8 cellular contexts compared by ENCODE assay signal in the genomic region with DNA sequence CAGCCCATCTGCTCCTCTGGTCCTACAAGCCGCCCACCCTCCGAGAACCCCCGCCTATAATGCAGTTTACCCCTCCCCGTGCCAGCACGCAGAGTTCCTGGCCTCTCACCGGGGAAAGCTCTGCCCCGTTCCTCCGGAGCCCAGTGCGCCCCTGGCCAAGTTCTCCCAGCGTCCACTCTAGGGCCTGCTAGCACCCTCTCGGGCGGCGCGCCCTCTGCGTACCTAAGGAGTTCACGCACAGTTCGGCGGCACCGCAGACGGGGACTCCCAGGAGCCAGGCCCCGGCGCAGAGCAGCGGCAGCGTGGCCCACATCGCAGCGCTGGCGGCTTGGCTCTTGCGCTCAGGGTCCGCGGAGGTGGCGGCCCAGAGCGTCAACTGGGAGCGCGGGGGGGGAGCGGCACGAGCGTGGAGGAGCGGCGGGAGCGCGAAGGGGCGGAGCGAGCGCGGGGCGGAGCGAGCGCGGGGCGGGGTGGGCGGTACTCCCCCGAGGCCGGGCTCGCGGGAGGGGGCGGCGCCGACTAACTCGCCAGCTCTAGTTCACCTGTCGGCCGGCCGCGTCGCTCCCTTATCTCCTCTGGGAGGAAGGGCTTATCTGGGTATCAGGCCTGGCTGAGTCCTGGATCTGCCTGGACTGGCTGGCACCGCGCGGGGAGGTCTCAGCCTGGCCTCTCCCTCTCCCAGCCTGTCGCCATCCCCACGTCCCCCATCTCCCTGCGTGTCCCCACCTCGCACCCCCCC. TPM values are rescaled to one million over a fixed set of nuclear protein-coding genes. Genes with fewer than 3 reads are reported as not detected.
DNase-seq lines count a peak whose midpoint lies in the region; ATAC-seq, FAIRE-seq and TF ChIP-seq lines count a peak whose summit lies in the region.

A gene with protein sequence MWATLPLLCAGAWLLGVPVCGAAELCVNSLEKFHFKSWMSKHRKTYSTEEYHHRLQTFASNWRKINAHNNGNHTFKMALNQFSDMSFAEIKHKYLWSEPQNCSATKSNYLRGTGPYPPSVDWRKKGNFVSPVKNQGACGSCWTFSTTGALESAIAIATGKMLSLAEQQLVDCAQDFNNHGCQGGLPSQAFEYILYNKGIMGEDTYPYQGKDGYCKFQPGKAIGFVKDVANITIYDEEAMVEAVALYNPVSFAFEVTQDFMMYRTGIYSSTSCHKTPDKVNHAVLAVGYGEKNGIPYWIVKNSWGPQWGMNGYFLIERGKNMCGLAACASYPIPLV (minus strand): TSS at position 378 of the 739 bp plus-strand sequence. CDS start 65 bp downstream, at position 313.

- no peak within 1 kb of the TSS for H2AFZ ChIP-seq in HepG2 (ENCODE audit: low read length)

- no peaks in the 10 kb centered on the region for H4K20me1 ChIP-seq in HepG2 (ENCODE audit: insufficient read depth, low read length)

- H3K27me3 ChIP-seq in HepG2 (ENCODE audit: control insufficient read depth in 1 of 2, insufficient read depth in 2 of 2, low read length in 2 of 2), result no peaks in the 10 kb centered on the region; a peak in 2 of 5 replicates

- peak within 1 kb of the TSS; percentile 75 to 93 (median 92) for H3K4me3 ChIP-seq in HepG2 (replicated peaks in 1 of 3; ENCODE audit: insufficient read depth in 1 of 3, low read depth in 2 of 3, low read length in 3 of 3)

- no TSS peak for BruUV-seq in HepG2 (replicated peaks; lab: Mats Ljungman, UMichigan)

- peaks cover 27% of the 10 kb centered on the region for H3K79me2 ChIP-seq in HepG2 (ENCODE audit: insufficient read depth, low read length)

- H3K9me3 ChIP-seq in HepG2 (ENCODE audit: low read length), result no peaks in the 10 kb centered on the region

- FAIRE-seq in GM18507 (lab: Jason Lieb, UNC), result peak; percentile 74
- FAIRE-seq in HepG2 (lab: Jason Lieb, UNC), result no peak

- 6% methylated on average over 4 of the region's 71 CpGs for WGBS in HepG2 (ENCODE audit: low lambda C conversion rate)

- peak; percentile 33; the same call in 1 of the 2 replicates for TF ChIP-seq CTCF in HepG2 (CRISPR knock-in tag; IDR thresholded peaks at IDR 0.05)

- CTCF ChIA-PET in HepG2 (lab: Yijun Ruan, JAX; ENCODE audit: low intra/inter-chr PET ratio, low total read pairs), result no interaction called here

- peak within 1 kb of the TSS; percentile 41 for H3K27ac ChIP-seq in cingulate gyrus (ENCODE audit: low read depth, low read length)
- peak within 1 kb of the TSS; percentile 77 for H3K27ac ChIP-seq in HepG2 (ENCODE audit: extremely low read length, insufficient read depth, low read length)

- peak within 1 kb of the TSS; percentile 96 for H3K4me2 ChIP-seq in HepG2 (ENCODE audit: low read depth, low read length)

- H3K4me1 ChIP-seq in HepG2 (ENCODE audit: insufficient read depth, low read length), result peaks cover 61% of the 10 kb centered on the region

- intact Hi-C loops in HepG2 (cut with micrococcal nuclease; ENCODE audit: unreplicated experiment), result loop anchor here (10.0 kb wide), 1 partner anchor 50 kb away; no protein-coding TSS in a partner anchor

- in situ Hi-C loops in HepG2 (cut with HindIII; ENCODE audit: extremely low pct_ligation_motif_present, low pct_unique_long_range_greater_than_20kb), result loop anchor here (5.0 kb wide), 1 partner anchor 62 kb away; no protein-coding TSS in a partner anchor

- TF ChIP-seq EP300 in HepG2 (IDR thresholded peaks at IDR 0.05; ENCODE audit: low read depth in 2 of 2, low read length in 2 of 2) (no peak), HepG2 (CRISPR knock-in tag; IDR thresholded peaks at IDR 0.05; ENCODE audit: borderline replicate concordance) (no peak)

- no peaks in the 10 kb centered on the region for H3K36me3 ChIP-seq in HepG2 (replicated peaks in 1 of 2; ENCODE audit: control insufficient read depth in 1 of 2, insufficient read depth in 2 of 2, low read length in 2 of 2)

- H3K9ac ChIP-seq in HepG2 (ENCODE audit: insufficient read depth, low read depth, low read length), result peak within 1 kb of the TSS; percentile 87

- DNase-seq in GM18507 (ENCODE audit: extremely low spot score, insufficient read length, low read depth) (peak; percentile 77), NCI-H2171 (lab: John Stamatoyannopoulos, UW) (peak; percentile 70), HepG2 (ENCODE audit: low spot score) (peak; percentile 84), GF-D8 (lab: John Stamatoyannopoulos, UW) (no peak)
- DNase-seq in activated CD4-positive, alpha-beta T cell treated with anti-CD3 and anti-CD28 coated beads for 4 hours, result peak; percentile 72 to 75
- DNase-seq in stimulated activated CD4-positive, alpha-beta T cell treated with anti-CD3 and anti-CD28 coated beads, Interleukin-2, amount 100 ng/mL, for 48 hours, result peak; percentile 57 to 63

- POLR2A ChIA-PET in HepG2 (lab: Yijun Ruan, JAX), result interaction anchor here (0.6 to 2.6 kb wide), 12 partner anchors 8 to 82 kb away, joined by 3 to 20 read pairs (median 5); no protein-coding TSS in a partner anchor

- peak; percentile 42 to 90; a peak in 3 of 4 replicates for TF ChIP-seq POLR2A in HepG2 (IDR thresholded peaks at IDR 0.05; ENCODE audit: insufficient read depth in 1 of 2, low read depth in 2 of 2, low read length in 2 of 2)

- ATAC-seq in HG02885 (IDR thresholded peaks at IDR 0.05; ENCODE audit: poor library complexity, unreplicated experiment) (peak; percentile 76), HepG2 (peak; percentile 87)

- TF ChIP-seq RAD21 in HepG2 (CRISPR knock-in tag; IDR thresholded peaks at IDR 0.05), result peak; percentile 46

TF ChIP-seq in HepG2, 621 proteins besides CTCF, POLR2A, EP300 and RAD21 (continues in another document):
- peak; percentile 93 for TF ChIP-seq REPIN1 (CRISPR knock-in tag; IDR thresholded peaks at IDR 0.05; ENCODE audit: borderline replicate concordance, low read depth)
- no peak for TF ChIP-seq ZNF326 (CRISPR knock-in tag; IDR thresholded peaks at IDR 0.05; ENCODE audit: borderline replicate concordance)
- TF ChIP-seq, protein P1, sequence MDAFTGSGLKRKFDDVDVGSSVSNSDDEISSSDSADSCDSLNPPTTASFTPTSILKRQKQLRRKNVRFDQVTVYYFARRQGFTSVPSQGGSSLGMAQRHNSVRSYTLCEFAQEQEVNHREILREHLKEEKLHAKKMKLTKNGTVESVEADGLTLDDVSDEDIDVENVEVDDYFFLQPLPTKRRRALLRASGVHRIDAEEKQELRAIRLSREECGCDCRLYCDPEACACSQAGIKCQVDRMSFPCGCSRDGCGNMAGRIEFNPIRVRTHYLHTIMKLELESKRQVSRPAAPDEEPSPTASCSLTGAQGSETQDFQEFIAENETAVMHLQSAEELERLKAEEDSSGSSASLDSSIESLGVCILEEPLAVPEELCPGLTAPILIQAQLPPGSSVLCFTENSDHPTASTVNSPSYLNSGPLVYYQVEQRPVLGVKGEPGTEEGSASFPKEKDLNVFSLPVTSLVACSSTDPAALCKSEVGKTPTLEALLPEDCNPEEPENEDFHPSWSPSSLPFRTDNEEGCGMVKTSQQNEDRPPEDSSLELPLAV (CRISPR knock-in tag; conservative IDR thresholded peaks at IDR 0.05; ENCODE audit: low read depth), result no peak
- peak; percentile 41; the same call in 1 of the 2 replicates for TF ChIP-seq BRD4 (CRISPR knock-in tag; IDR thresholded peaks at IDR 0.05)
- no peak for TF ChIP-seq TAF15 (IDR thresholded peaks at IDR 0.05; ENCODE audit: low read depth, low read length, poor library complexity, severe bottlenecking)

RNA-seq across cellular contexts. Expression of the gene that starts here (rescaled TPM):
- 145 and 265 TPM in 2 replicates for total RNA-seq in HepG2 (2016; rRNA removed; fragmentation: Illumina TruSeq; extraction: Trizol)
- 38.3 and 41.8 TPM in 2 replicates for total RNA-seq in HepG2 (2016; cell fraction: cytosol; rRNA removed; fragmentation: Illumina TruSeq; extraction: Trizol; ENCODE audit: low read depth)
- 147 and 263 TPM in 2 replicates for total RNA-seq in HepG2 (2016; cell fraction: insoluble cytoplasmic fraction; rRNA removed; fragmentation: Illumina TruSeq; extraction: Trizol)
- 76.7 and 76.8 TPM in 2 replicates for total RNA-seq in HepG2 (2016; cell fraction: membrane; rRNA removed; fragmentation: Illumina TruSeq; extraction: Trizol)
- 192 and 212 TPM in 2 replicates for total RNA-seq in HepG2 (2016; cell fraction: nucleus; rRNA removed; fragmentation: Illumina TruSeq; extraction: Trizol)
- 653 and 707 TPM in 2 replicates for polyA plus RNA-seq in HepG2 (2011; rRNA removed)
- 619 and 690 TPM in 2 replicates for polyA plus RNA-seq in HepG2 (2011; cell fraction: cytosol; rRNA removed)
- polyA plus RNA-seq in HepG2 (2011; cell fraction: nucleus; rRNA removed), result 438 and 468 TPM in 2 replicates
- 370 and 429 TPM in 2 replicates for polyA plus RNA-seq in HepG2 (2012)
- polyA plus RNA-seq in HepG2 (2016; cell fraction: cytosol; fragmentation: Illumina TruSeq; extraction: Trizol; ENCODE audit: low read depth), result 85.5 and 99.3 TPM in 2 replicates
- 143 and 146 TPM in 2 replicates for polyA plus RNA-seq in HepG2 (2016; cell fraction: insoluble cytoplasmic fraction; fragmentation: Illumina TruSeq; extraction: Trizol; ENCODE audit: low read depth)
- polyA plus RNA-seq in HepG2 (2016; cell fraction: membrane; fragmentation: Illumina TruSeq; extraction: Trizol; ENCODE audit: low read depth), result 90.8 and 95.9 TPM in 2 replicates
- 337 and 346 TPM in 2 replicates for polyA plus RNA-seq in HepG2 (2016; cell fraction: nucleus; fragmentation: Illumina TruSeq; extraction: Trizol; ENCODE audit: insufficient read depth, low read depth)
- 0.44 and 261 TPM in 2 replicates for polyA minus RNA-seq in HepG2 (2011; rRNA and poly(A)+ RNA removed; ENCODE audit: low replicate concordance)
- 172 and 190 TPM in 2 replicates for polyA minus RNA-seq in HepG2 (2011; cell fraction: cytosol; rRNA and poly(A)+ RNA removed)
- 126 and 165 TPM in 2 replicates for polyA minus RNA-seq in HepG2 (2011; cell fraction: nucleus; rRNA and poly(A)+ RNA removed)
